Comparison of ENCODE assay signal across 12 cellular contexts in genomic region chr4:68655764-68656444, GRCh38. TPM values are rescaled to one million over a fixed set of nuclear protein-coding genes. Genes with fewer than 3 reads are reported as not detected.
DNase-seq lines count a peak whose midpoint lies in the region; ATAC-seq and TF ChIP-seq lines count a peak whose summit lies in the region.
"Had no signal": no experiment of that assay in that cellular context is flagged by ENCODE, and none has a peak within 500 bp of the region (broad histone marks: within the 10 kb centered on the region; RNA-seq: fewer than 3 reads in every experiment).

No MANE protein-coding gene starts in this region.

- no peak for TF ChIP-seq EP300 in transverse colon (IDR thresholded peaks at IDR 0.05; ENCODE audit: low read depth)

- H3K4me1 ChIP-seq in transverse colon: peaks cover 0 to 39% (median 9%) of the 10 kb centered on the region in 4 donors
- H3K4me1 ChIP-seq in thyroid gland: peaks cover 10 to 14% of the 10 kb centered on the region in 2 donors

- DNase-seq in kidney epithelial cell (ENCODE audit: low read depth) (peak; percentile 38), transverse colon (no peak), thyroid gland (no peak), 8988T (no peak)
- DNase-seq: body of pancreas, NCI-H2227 treated with DMSO at 0.1 percent for 48 hours had no signal

- intact Hi-C loops in transverse colon (cut with DNase I; ENCODE audit: low total_unique reads) (no loop called here), thyroid gland (cut with DNase I) (no loop called here)

- TF ChIP-seq POLR2A in transverse colon (IDR thresholded peaks at IDR 0.05): no peak
- TF ChIP-seq POLR2A in thyroid gland (IDR thresholded peaks at IDR 0.05): no peak

- H3K27me3 ChIP-seq in kidney epithelial cell (ENCODE audit: control insufficient read depth, insufficient read depth, low read length) (no peaks in the 10 kb centered on the region), transverse colon (no peaks in the 10 kb centered on the region), thyroid gland (no peaks in the 10 kb centered on the region)
- H3K27me3 ChIP-seq: body of pancreas had no signal

- H3K4me3 ChIP-seq in kidney epithelial cell (ENCODE audit: low read depth, low read length) (no peak overlapping the region), transverse colon (no peak overlapping the region), thyroid gland (replicated peaks in 1 of 3) (no peak overlapping the region)
- H3K4me3 ChIP-seq: body of pancreas had no signal

- no peak for TF ChIP-seq CTCF in kidney epithelial cell (IDR thresholded peaks at IDR 0.05; ENCODE audit: insufficient read depth, low read length, poor library complexity, severe bottlenecking)
- TF ChIP-seq CTCF in transverse colon (IDR thresholded peaks at IDR 0.05): no peak
- no peak for TF ChIP-seq CTCF in thyroid gland (IDR thresholded peaks at IDR 0.05)

- ATAC-seq in GM18508 (IDR thresholded peaks at IDR 0.05; ENCODE audit: insufficient read depth, unreplicated experiment): peak; percentile 17
- peak; percentile 25 for ATAC-seq in GM21619 (IDR thresholded peaks at IDR 0.05; ENCODE audit: unreplicated experiment)
- ATAC-seq in HG03432 (IDR thresholded peaks at IDR 0.05; ENCODE audit: unreplicated experiment): peak; percentile 22
- no peak for ATAC-seq in HG02938 (IDR thresholded peaks at IDR 0.05; ENCODE audit: unreplicated experiment)

- 41 to 56% methylated on average over 2 to 3 of the region's 3 CpGs for WGBS in transverse colon (ENCODE audit: low coverage in 1 of 2), 2 donors
- WGBS in thyroid gland, 2 donors: 40 to 45% methylated on average over 3 of the region's 3 CpGs

- H3K36me3 ChIP-seq in kidney epithelial cell (ENCODE audit: control insufficient read depth, insufficient read depth, low read length) (no peaks in the 10 kb centered on the region), transverse colon (no peaks in the 10 kb centered on the region), thyroid gland (no peaks in the 10 kb centered on the region)

- no peaks in the 10 kb centered on the region for H3K9me3 ChIP-seq in transverse colon
- H3K9me3 ChIP-seq in thyroid gland: no peaks in the 10 kb centered on the region
- H3K9me3 ChIP-seq: body of pancreas had no signal

- H3K27ac ChIP-seq in transverse colon (peak overlapping the region in 2 of 4 donors; percentile 74), thyroid gland (peak overlapping the region in 1 of 3 donors; percentile 57)
- H3K27ac ChIP-seq: C4-2B had no signal

- in situ Hi-C loops in transverse colon (cut with MboI; ENCODE audit: low pct_ligation_motif_present in 1 of 4, low pct_unique_long_range_greater_than_20kb in 1 of 4, low sequenced_read_pairs in 3 of 4): no loop called here

RNA-seq across cellular contexts. Expression of gene UGT2B15, which starts 14.5 kb away (rescaled TPM):
- total RNA-seq in kidney epithelial cell (not detected in 2 replicates), transverse colon (10 to 100 TPM in 2 of 4 donors, 1 to 10 TPM in 1, not detected in 1; 2.6 to 93.0 (median 17.6) TPM), thyroid gland (not detected)
- total RNA-seq: fibroblast of lung had no signal
